In the genomic region with DNA sequence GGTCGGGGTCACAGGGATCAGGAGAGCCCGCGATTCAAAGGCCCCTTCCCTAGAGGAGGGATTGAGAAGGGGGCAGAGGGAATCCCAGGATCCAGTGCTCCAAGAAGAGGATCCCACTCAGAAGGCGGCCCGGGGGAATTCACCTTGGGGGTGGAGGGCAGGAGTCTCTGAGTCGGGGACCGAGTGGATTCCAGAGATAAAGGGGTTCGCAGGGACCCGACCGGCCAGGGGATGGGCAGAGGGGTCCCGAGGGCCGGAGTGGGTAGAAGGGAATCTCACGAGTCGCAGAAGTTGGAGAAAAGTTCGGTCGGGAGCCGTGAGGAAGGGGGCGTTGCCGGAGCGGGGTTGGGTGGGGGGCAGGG, we compare ENCODE assay signal across 1 cellular context.
TF ChIP-seq lines count a peak whose summit lies in the region.

No MANE protein-coding gene starts in this region.

TF ChIP-seq in H1, 55 proteins besides CTCF, POLR2A, EP300 and RAD21:
- TF ChIP-seq CHD7 (IDR thresholded peaks at IDR 0.05; ENCODE audit: insufficient replicate concordance, low read length) (no peak), CBX5 (IDR thresholded peaks at IDR 0.05; ENCODE audit: low read depth, low read length) (no peak), SAP30 (IDR thresholded peaks at IDR 0.05; ENCODE audit: insufficient read depth, insufficient replicate concordance, low read length) (peak; percentile 55), CBX8 (IDR thresholded peaks at IDR 0.05; ENCODE audit: borderline replicate concordance, low read depth, low read length) (no peak), EZH2 (IDR thresholded peaks at IDR 0.05; ENCODE audit: low read depth, low read length, severe bottlenecking) (no peak), KDM1A (IDR thresholded peaks at IDR 0.05; ENCODE audit: borderline replicate concordance, low read length) (no peak), ZNF274 (IDR thresholded peaks at IDR 0.05; ENCODE audit: borderline replicate concordance, extremely low read depth, low read length) (no peak), CTBP2 (IDR thresholded peaks at IDR 0.05; ENCODE audit: borderline replicate concordance, insufficient read depth, insufficient read length, low read length) (no peak), PHF8 (conservative IDR thresholded peaks at IDR 0.05; ENCODE audit: low read depth, low read length) (0 out of 2 replicates have a peak, but pooled peaks have one; percentile 2), ASH2L (IDR thresholded peaks at IDR 0.05; ENCODE audit: low read length) (no peak), KDM4A (IDR thresholded peaks at IDR 0.05; ENCODE audit: low read depth, low read length, severe bottlenecking) (peak; percentile 20)
- TF ChIP-seq, protein P1, sequence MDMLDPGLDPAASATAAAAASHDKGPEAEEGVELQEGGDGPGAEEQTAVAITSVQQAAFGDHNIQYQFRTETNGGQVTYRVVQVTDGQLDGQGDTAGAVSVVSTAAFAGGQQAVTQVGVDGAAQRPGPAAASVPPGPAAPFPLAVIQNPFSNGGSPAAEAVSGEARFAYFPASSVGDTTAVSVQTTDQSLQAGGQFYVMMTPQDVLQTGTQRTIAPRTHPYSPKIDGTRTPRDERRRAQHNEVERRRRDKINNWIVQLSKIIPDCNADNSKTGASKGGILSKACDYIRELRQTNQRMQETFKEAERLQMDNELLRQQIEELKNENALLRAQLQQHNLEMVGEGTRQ (IDR thresholded peaks at IDR 0.05; ENCODE audit: low read length): no peak
